Comparison of ENCODE assay signal across 23 cellular contexts in the genomic region with DNA sequence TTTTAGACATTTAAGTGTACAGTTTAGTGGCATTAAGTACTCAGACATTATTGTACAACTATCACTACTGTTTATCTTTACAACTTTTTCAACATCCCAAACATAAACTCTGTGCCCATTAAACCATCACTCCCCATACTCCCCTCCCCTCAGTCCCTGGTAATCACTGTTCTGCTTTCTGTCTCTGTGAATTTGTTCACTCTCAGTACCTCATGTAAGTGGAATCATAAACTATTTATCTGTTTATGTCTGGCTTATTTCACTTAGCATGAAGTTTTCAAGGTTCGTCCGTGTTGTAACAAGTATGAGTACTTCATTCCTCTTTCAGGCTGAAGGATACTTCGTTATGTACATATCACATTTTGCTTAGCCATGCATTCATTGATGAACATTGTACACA. TPM values are rescaled to one million over a fixed set of nuclear protein-coding genes. Genes with fewer than 3 reads are reported as not detected.
"Had no signal": no experiment of that assay in that cellular context is flagged by ENCODE, and none has a peak within 500 bp of the region (broad histone marks: within the 10 kb centered on the region; RNA-seq: fewer than 3 reads in every experiment).

No MANE protein-coding gene starts in this region.

- H3K27ac Mint-ChIP-seq: effector memory CD8-positive, alpha-beta T cell; endodermal cell had no signal

- H3K27me3 ChIP-seq: colonic mucosa, esophagus muscularis mucosa, gastrocnemius medialis, left lung had no signal

- H3K4me3 Mint-ChIP-seq: effector memory CD8-positive, alpha-beta T cell; endodermal cell had no signal

- H3K4me1 ChIP-seq: colonic mucosa, esophagus muscularis mucosa, gastrocnemius medialis, left lung, lower lobe of right lung had no signal

- H3K9me3 Mint-ChIP-seq: dendritic cell treated with granulocyte-macrophage colony-stimulating factor and Interleukin-4, amounts not matched to agents 40 ng/mL and 50 ng/mL, for 4 days; effector memory CD8-positive, alpha-beta T cell; endodermal cell had no signal

- DNase-seq: colonic mucosa; cortex of kidney; effector CD8-positive, alpha-beta T cell; effector memory CD8-positive, alpha-beta T cell; endodermal cell; foreskin fibroblast; foreskin melanocyte; gastrocnemius medialis; glutamatergic neuron; heart right ventricle; hippocampal formation; left cardiac atrium; left lung; left ventricle myocardium superior; lower lobe of right lung; mesendoderm; midbrain had no signal

- FAIRE-seq: endothelial cell of umbilical vein, islet of Langerhans, keratinocyte had no signal

- H3K9me3 ChIP-seq: colonic mucosa, esophagus muscularis mucosa, gastrocnemius medialis, heart right ventricle, left lung, lower lobe of right lung had no signal

- H3K36me3 ChIP-seq: colonic mucosa, esophagus muscularis mucosa, gastrocnemius medialis, heart right ventricle, left lung, lower lobe of right lung had no signal

- H3K4me3 ChIP-seq: colonic mucosa, esophagus muscularis mucosa, gastrocnemius medialis, heart right ventricle, left lung, lower lobe of right lung had no signal

- H3K27me3 Mint-ChIP-seq: dendritic cell treated with granulocyte-macrophage colony-stimulating factor and Interleukin-4, amounts not matched to agents 40 ng/mL and 50 ng/mL, for 4 days had no signal

- H3K27ac ChIP-seq: colonic mucosa, esophagus muscularis mucosa, gastrocnemius medialis, heart right ventricle, left lung, lower lobe of right lung had no signal

RNA-seq across cellular contexts. Expression of gene RUFY4, which starts 9.8 kb away (rescaled TPM):
- polyA plus RNA-seq: endothelial cell of umbilical vein, fibroblast of lung, heart right ventricle, keratinocyte had no signal
